Comparison of ENCODE assay signal across 1 cellular context in the genomic region with DNA sequence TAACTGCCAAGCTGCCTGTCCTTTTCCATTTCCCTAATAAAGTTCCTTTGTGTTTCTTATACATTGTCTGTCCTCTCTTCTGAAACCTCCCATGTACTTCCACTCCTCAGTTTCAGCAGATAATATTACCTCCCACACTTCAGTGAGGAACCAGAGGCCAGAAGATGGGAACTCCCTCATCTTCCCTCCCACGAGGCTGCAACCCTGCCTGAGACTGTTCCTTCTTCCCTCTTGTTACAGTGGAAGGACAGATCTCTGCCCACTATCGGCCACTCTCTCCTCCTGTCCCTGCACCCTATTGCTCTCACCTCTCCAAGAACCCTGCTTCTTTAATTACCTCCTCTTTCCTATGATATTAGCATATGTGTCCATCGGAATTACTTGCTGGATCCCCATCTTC.
TF ChIP-seq lines count a peak whose summit lies in the region.

No MANE protein-coding gene starts in this region.

TF ChIP-seq in K562, 482 proteins besides CTCF, POLR2A, EP300 and RAD21:
- TF ChIP-seq, protein P1, sequence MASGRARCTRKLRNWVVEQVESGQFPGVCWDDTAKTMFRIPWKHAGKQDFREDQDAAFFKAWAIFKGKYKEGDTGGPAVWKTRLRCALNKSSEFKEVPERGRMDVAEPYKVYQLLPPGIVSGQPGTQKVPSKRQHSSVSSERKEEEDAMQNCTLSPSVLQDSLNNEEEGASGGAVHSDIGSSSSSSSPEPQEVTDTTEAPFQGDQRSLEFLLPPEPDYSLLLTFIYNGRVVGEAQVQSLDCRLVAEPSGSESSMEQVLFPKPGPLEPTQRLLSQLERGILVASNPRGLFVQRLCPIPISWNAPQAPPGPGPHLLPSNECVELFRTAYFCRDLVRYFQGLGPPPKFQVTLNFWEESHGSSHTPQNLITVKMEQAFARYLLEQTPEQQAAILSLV (tag; IDR thresholded peaks at IDR 0.05), result no peak
- TF ChIP-seq SMARCC2 (IDR thresholded peaks at IDR 0.05; ENCODE audit: low read depth) (no peak), ZNF584 (CRISPR knock-in tag; IDR thresholded peaks at IDR 0.05; ENCODE audit: low read depth) (no peak)
